Comparison of ENCODE assay signal across 9 cellular contexts in genomic region chr5:137619191-137619870, GRCh38.
DNase-seq lines count a peak whose midpoint lies in the region; ATAC-seq and TF ChIP-seq lines count a peak whose summit lies in the region.
"Had no signal": no experiment of that assay in that cellular context is flagged by ENCODE, and none has a peak within 500 bp of the region (broad histone marks: within the 10 kb centered on the region; RNA-seq: fewer than 3 reads in every experiment).

No MANE protein-coding gene starts in this region.

- BruUV-seq in Calu3 (replicated peaks; lab: Mats Ljungman, UMichigan) = no TSS peak

- CTCF ChIA-PET in HEK293 (lab: Yijun Ruan, JAX) (interaction anchor here (0.7 to 2.7 kb wide), 7 partner anchors 10 to 449 kb away, joined by 3 to 13 read pairs (median 4); no protein-coding TSS in a partner anchor), Calu3 (lab: Charles Lee) (interaction anchor here (0.5 to 1.2 kb wide), 2 partner anchors 14 to 38 kb away, joined by 3 to 6 read pairs; no protein-coding TSS in a partner anchor)

- no peak overlapping the region for H3K4me3 Mint-ChIP-seq in Calu3 (ENCODE audit: low read depth, unreplicated experiment)
- H3K4me3 Mint-ChIP-seq in activated T-cell treated with anti-CD3 and anti-CD28 coated beads, Interleukin-2, amount 50 U/mL, for 72 hours = no peak overlapping the region

- H3K9ac ChIP-seq in subcutaneous abdominal adipose tissue (ENCODE audit: low read length in 5 of 5) (peak overlapping the region in 1 of 5 donors; percentile 33), colonic mucosa (ENCODE audit: low read depth in 2 of 2, low read length in 2 of 2) (no peak overlapping the region)
- H3K9ac ChIP-seq: KMS-11 had no signal

- no peaks in the 10 kb centered on the region for H3K27me3 ChIP-seq in subcutaneous abdominal adipose tissue (ENCODE audit: control insufficient read depth in 5 of 5, insufficient read depth in 4 of 5, low read length in 5 of 5)
- H3K27me3 ChIP-seq in colonic mucosa = no peaks in the 10 kb centered on the region

- no peaks in the 10 kb centered on the region for H3K4me1 Mint-ChIP-seq in Calu3 (ENCODE audit: low read depth, unreplicated experiment)
- H3K4me1 Mint-ChIP-seq in activated T-cell treated with anti-CD3 and anti-CD28 coated beads, Interleukin-2, amount 50 U/mL, for 72 hours (ENCODE audit: low read depth) = peaks cover 2% of the 10 kb centered on the region

- H3K4me3 ChIP-seq in HEK293 (ENCODE audit: low read depth, low read length) (no peak overlapping the region), fibroblast of villous mesenchyme (ENCODE audit: low read depth, low read length) (no peak overlapping the region), subcutaneous abdominal adipose tissue (ENCODE audit: low read depth in 1 of 5, low read length in 5 of 5) (peak overlapping the region in 1 of 5 donors; percentile 6), colonic mucosa (no peak overlapping the region)

- no peak overlapping the region for H3K27ac Mint-ChIP-seq in Calu3 (ENCODE audit: unreplicated experiment)
- no peak overlapping the region for H3K27ac Mint-ChIP-seq in activated T-cell treated with anti-CD3 and anti-CD28 coated beads, Interleukin-2, amount 50 U/mL, for 72 hours

- intact Hi-C loops in Calu3 (cut with micrococcal nuclease; ENCODE audit: unreplicated experiment) = no loop called here
- intact Hi-C loops in colonic mucosa (cut with DNase I) = no loop called here

- DNase-seq in RPMI8226 (peak; percentile 76), fibroblast of villous mesenchyme (ENCODE audit: low read depth) (peak; percentile 75), Calu3 (no peak), KBM-7 (no peak), colonic mucosa (no peak)
- DNase-seq in activated T-cell treated with anti-CD3 and anti-CD28 coated beads, Interleukin-2, amount 50 U/mL, for 72 hours = no peak

- H3K4me1 ChIP-seq in HEK293 (ENCODE audit: control insufficient read depth, insufficient read depth, low read length) = no peaks in the 10 kb centered on the region
- peaks cover 0 to 24% (median 13%) of the 10 kb centered on the region in 5 donors for H3K4me1 ChIP-seq in subcutaneous abdominal adipose tissue (ENCODE audit: control insufficient read depth in 5 of 5, insufficient read depth in 5 of 5, low read length in 5 of 5)
- H3K4me1 ChIP-seq in colonic mucosa = no peaks in the 10 kb centered on the region

- in situ Hi-C loops in KBM-7 (cut with MboI; ENCODE audit: low pct_unique_long_range_greater_than_20kb, low sequenced_read_pairs) = no loop called here

- no peaks in the 10 kb centered on the region for H3K36me3 ChIP-seq in HEK293 (ENCODE audit: control insufficient read depth in 2 of 2, insufficient read depth in 1 of 2, low read length in 2 of 2)
- peaks cover 0 to 9% (median 0%) of the 10 kb centered on the region in 5 donors for H3K36me3 ChIP-seq in subcutaneous abdominal adipose tissue (ENCODE audit: control insufficient read depth in 5 of 5, insufficient read depth in 5 of 5, low read length in 5 of 5)
- H3K36me3 ChIP-seq in colonic mucosa = no peaks in the 10 kb centered on the region

- no peak for TF ChIP-seq CTCF in HEK293 (tag by site-specific recombination; IDR thresholded peaks at IDR 0.05)
- TF ChIP-seq CTCF in fibroblast of villous mesenchyme (IDR thresholded peaks at IDR 0.05; ENCODE audit: insufficient read depth, low read depth, low read length) = no peak
- TF ChIP-seq CTCF in Calu3 (IDR thresholded peaks at IDR 0.05; ENCODE audit: unreplicated experiment) = no peak
- no peak for TF ChIP-seq CTCF in colonic mucosa (IDR thresholded peaks at IDR 0.05)

- H3K36me3 Mint-ChIP-seq in Calu3 (ENCODE audit: insufficient read depth, unreplicated experiment) = no peaks in the 10 kb centered on the region
- no peaks in the 10 kb centered on the region for H3K36me3 Mint-ChIP-seq in activated T-cell treated with anti-CD3 and anti-CD28 coated beads, Interleukin-2, amount 50 U/mL, for 72 hours (ENCODE audit: insufficient read depth in 2 of 2)

- POLR2A ChIA-PET in HEK293 (lab: Yijun Ruan, JAX) = no interaction called here

- no peak for ATAC-seq in activated T-cell treated with anti-CD3 and anti-CD28 coated beads, Interleukin-2, amount 50 U/mL, for 72 hours (replicated peaks in 1 of 2)

- no peaks in the 10 kb centered on the region for H3K9me3 Mint-ChIP-seq in Calu3 (ENCODE audit: low read depth, unreplicated experiment)
- H3K9me3 Mint-ChIP-seq in activated T-cell treated with anti-CD3 and anti-CD28 coated beads, Interleukin-2, amount 50 U/mL, for 72 hours = no peaks in the 10 kb centered on the region

- H3K27me3 Mint-ChIP-seq in Calu3 (ENCODE audit: unreplicated experiment) = no peaks in the 10 kb centered on the region
- no peaks in the 10 kb centered on the region for H3K27me3 Mint-ChIP-seq in activated T-cell treated with anti-CD3 and anti-CD28 coated beads, Interleukin-2, amount 50 U/mL, for 72 hours (ENCODE audit: low read depth)

- H3K27ac ChIP-seq in HEK293 (ENCODE audit: extremely low read depth, low read depth, low read length) (no peak overlapping the region), subcutaneous abdominal adipose tissue (ENCODE audit: low read depth, low read length) (peak overlapping the region; percentile 27), colonic mucosa (no peak overlapping the region)
- H3K27ac ChIP-seq: KMS-11 had no signal

- no peaks in the 10 kb centered on the region for H3K9me3 ChIP-seq in HEK293 (ENCODE audit: control insufficient read depth, insufficient read depth, low read depth, low read length)
- no peaks in the 10 kb centered on the region for H3K9me3 ChIP-seq in subcutaneous abdominal adipose tissue (ENCODE audit: control insufficient read depth in 5 of 5, low read length in 5 of 5)
- no peaks in the 10 kb centered on the region for H3K9me3 ChIP-seq in colonic mucosa

TF ChIP-seq in HEK293, 187 proteins besides CTCF, POLR2A, EP300 and RAD21:
- TF ChIP-seq ZNF292 (tag by site-specific recombination; IDR thresholded peaks at IDR 0.05; ENCODE audit: borderline replicate concordance, low read depth) (no peak), ZNF600 (tag by site-specific recombination; IDR thresholded peaks at IDR 0.05) (0 out of 2 replicates have a peak, but pooled peaks have one; percentile 34), ZNF548 (tag by site-specific recombination; IDR thresholded peaks at IDR 0.05) (no peak), PRDM10 (tag by site-specific recombination; IDR thresholded peaks at IDR 0.05) (peak; percentile 74)
TF ChIP-seq in HEK293: peak in this region for 2.

Comparison
In these comparisons a context has a peak if more than half of its experiments do, and no peak if none do; other contexts are left out.
1. DNase-seq: peak in RPMI8226 (single experiment) and fibroblast of villous mesenchyme (single experiment); none in Calu3 (single experiment), KBM-7 (single experiment), colonic mucosa (single experiment) and activated T-cell treated with anti-CD3 and anti-CD28 coated beads, Interleukin-2, amount 50 U/mL, for 72 hours (0 of 2).